1 cellular context compared by ENCODE assay signal in the genomic region with DNA sequence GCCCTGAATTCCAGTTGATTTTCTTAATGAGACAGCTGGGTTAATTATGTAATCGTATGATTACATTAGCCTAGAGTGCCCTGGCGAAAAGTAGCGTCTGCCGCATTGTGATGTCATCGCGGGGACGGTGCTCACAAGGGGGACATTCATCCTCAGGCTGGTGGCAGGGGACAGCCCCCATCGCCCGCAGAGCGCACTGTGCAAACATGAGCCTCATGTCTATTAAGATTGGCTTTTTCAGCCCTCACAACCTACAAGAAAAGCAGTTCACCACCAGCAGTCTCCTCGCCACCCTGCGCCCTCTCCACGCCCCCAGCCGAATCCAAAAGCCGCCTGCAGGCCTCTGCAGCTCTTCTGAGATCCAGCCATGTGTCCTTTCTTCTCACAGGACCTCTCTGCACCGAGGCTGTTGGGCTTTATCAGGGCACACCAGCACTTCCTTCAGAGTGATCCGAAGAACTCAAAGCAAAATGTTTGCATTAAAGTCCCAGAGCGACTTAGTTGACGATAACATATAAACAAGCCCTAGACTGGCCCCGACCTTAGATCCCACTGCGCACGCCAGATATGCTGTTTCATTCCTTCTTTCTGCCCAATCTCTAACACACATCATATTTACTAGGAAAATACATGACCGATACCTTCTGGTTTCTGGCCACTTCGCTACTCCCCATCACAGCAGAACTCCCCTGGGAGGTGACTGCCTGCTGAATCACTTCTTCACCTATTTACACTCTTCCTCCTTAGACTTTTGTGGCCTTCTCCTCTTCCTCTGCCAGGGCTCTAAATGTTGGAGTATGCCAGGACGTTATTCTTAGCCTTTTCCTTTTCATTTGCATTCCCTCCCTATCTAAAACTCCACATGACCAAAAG.
TF ChIP-seq lines count a peak whose summit lies in the region.

No MANE protein-coding gene starts in this region.

TF ChIP-seq in HCT116, 20 proteins besides CTCF, POLR2A, EP300 and RAD21 (continued from another document):
- TF ChIP-seq REST (IDR thresholded peaks at IDR 0.05; ENCODE audit: low read depth): no peak
- no peak for TF ChIP-seq EZH2phosphoT487 (IDR thresholded peaks at IDR 0.05; ENCODE audit: borderline replicate concordance)
- no peak for TF ChIP-seq SRF (IDR thresholded peaks at IDR 0.05; ENCODE audit: low read depth)
TF ChIP-seq in HCT116: peak in this region for 0.
